Comparison of ENCODE assay signal across 1 cellular context in genomic region chr1:203478231-203478630, GRCh38.
TF ChIP-seq lines count a peak whose summit lies in the region.

No MANE protein-coding gene starts in this region.

TF ChIP-seq in GM12878, 131 proteins besides CTCF, POLR2A, EP300 and RAD21:
- no peak for TF ChIP-seq CHD2 (IDR thresholded peaks at IDR 0.05; ENCODE audit: borderline replicate concordance, low read depth, low read length)
- TF ChIP-seq, protein P1, sequence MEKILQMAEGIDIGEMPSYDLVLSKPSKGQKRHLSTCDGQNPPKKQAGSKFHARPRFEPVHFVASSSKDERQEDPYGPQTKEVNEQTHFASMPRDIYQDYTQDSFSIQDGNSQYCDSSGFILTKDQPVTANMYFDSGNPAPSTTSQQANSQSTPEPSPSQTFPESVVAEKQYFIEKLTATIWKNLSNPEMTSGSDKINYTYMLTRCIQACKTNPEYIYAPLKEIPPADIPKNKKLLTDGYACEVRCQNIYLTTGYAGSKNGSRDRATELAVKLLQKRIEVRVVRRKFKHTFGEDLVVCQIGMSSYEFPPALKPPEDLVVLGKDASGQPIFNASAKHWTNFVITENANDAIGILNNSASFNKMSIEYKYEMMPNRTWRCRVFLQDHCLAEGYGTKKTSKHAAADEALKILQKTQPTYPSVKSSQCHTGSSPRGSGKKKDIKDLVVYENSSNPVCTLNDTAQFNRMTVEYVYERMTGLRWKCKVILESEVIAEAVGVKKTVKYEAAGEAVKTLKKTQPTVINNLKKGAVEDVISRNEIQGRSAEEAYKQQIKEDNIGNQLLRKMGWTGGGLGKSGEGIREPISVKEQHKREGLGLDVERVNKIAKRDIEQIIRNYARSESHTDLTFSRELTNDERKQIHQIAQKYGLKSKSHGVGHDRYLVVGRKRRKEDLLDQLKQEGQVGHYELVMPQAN (conservative IDR thresholded peaks at IDR 0.05): no peak
- no peak for TF ChIP-seq FOXM1 (IDR thresholded peaks at IDR 0.05; ENCODE audit: low read depth, low read length)
- TF ChIP-seq LARP7 (IDR thresholded peaks at IDR 0.05): no peak
- no peak for TF ChIP-seq SPI1 (IDR thresholded peaks at IDR 0.05; ENCODE audit: borderline replicate concordance, insufficient read depth, low read depth, low read length)
- TF ChIP-seq CEBPB (IDR thresholded peaks at IDR 0.05; ENCODE audit: borderline replicate concordance in 1 of 2, low read depth in 2 of 2, low read length in 2 of 2): no peak
- no peak for TF ChIP-seq RELB (IDR thresholded peaks at IDR 0.05; ENCODE audit: low read depth)
- no peak for TF ChIP-seq MTA2 (IDR thresholded peaks at IDR 0.05; ENCODE audit: low read depth)
- no peak for TF ChIP-seq USF1 (IDR thresholded peaks at IDR 0.05; ENCODE audit: borderline replicate concordance, extremely low read length, insufficient read depth, low read depth, low read length)
- no peak for TF ChIP-seq CREM (IDR thresholded peaks at IDR 0.05; ENCODE audit: low read depth)
- TF ChIP-seq KDM1A (IDR thresholded peaks at IDR 0.05; ENCODE audit: borderline replicate concordance): no peak
- no peak for TF ChIP-seq ZSCAN29 (IDR thresholded peaks at IDR 0.05)
- TF ChIP-seq RAD51 (IDR thresholded peaks at IDR 0.05): no peak
- TF ChIP-seq GATAD2B (conservative IDR thresholded peaks at IDR 0.05; ENCODE audit: low read depth): no peak
- no peak for TF ChIP-seq ZNF384 (IDR thresholded peaks at IDR 0.05; ENCODE audit: borderline replicate concordance, low read depth, low read length)
- TF ChIP-seq ZNF207 (IDR thresholded peaks at IDR 0.05; ENCODE audit: borderline replicate concordance): no peak
- TF ChIP-seq SREBF2 (IDR thresholded peaks at IDR 0.05; ENCODE audit: low read length): no peak
- TF ChIP-seq KAT2A (conservative IDR thresholded peaks at IDR 0.05; ENCODE audit: control insufficient read depth, low read depth, low read length): no peak
